In the genomic region with DNA sequence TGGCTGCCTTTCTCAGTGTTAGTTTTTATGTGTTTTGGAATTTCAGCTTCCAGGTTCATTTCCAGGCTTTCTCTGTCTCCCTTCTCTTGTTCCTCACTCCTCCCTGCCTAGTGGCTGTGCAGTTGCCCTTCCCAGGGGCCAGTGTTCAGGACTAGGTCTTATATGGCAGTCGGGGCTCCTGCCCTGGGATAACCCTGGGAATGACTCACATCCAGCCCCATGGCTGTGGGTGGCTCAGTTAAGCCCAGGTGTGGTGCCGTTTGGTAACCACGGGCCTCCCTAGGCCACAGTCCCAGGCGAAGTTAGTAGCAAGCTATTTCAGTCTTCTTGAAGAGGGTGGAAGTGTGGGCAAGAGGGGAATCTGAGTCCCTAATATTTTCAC, we compare ENCODE assay signal across 10 cellular contexts. TPM values are rescaled to one million over a fixed set of nuclear protein-coding genes. Genes with fewer than 3 reads are reported as not detected.
A peak's percentile ranks its signal among the peaks of the same experiment; 100 is the strongest.
DNase-seq lines count a peak whose midpoint lies in the region; ATAC-seq, FAIRE-seq and TF ChIP-seq lines count a peak whose summit lies in the region.
"Had no signal": no experiment of that assay in that cellular context is flagged by ENCODE, and none has a peak within 500 bp of the region (broad histone marks: within the 10 kb centered on the region; RNA-seq: fewer than 3 reads in every experiment).

No MANE protein-coding gene starts in this region.

- peaks cover 7% of the 10 kb centered on the region for H3K36me3 Mint-ChIP-seq in activated CD4-positive, alpha-beta memory T cell treated with anti-CD3 and anti-CD28 coated beads for 36 hours
- H3K36me3 Mint-ChIP-seq in activated CD4-positive, alpha-beta memory T cell treated with anti-CD3 and anti-CD28 coated beads, Interleukin-2, amount 10 ng/mL, durations not matched to agents 7 days and 5 days (ENCODE audit: low read depth) = peaks cover 21% of the 10 kb centered on the region

- no peak for TF ChIP-seq EP300 in gastroesophageal sphincter (IDR thresholded peaks at IDR 0.05)

- intact Hi-C loops in activated CD4-positive, alpha-beta memory T cell treated with anti-CD3 and anti-CD28 coated beads for 36 hours (cut with micrococcal nuclease) = no loop called here
- intact Hi-C loops in Panc1 (cut with micrococcal nuclease; ENCODE audit: unreplicated experiment) = no loop called here
- intact Hi-C loops in endothelial cell of umbilical vein (cut with micrococcal nuclease) = loop anchor here (5.0 kb wide), 1 partner anchor 300 kb away; no protein-coding TSS in a partner anchor

- no peaks in the 10 kb centered on the region for H3K9me3 Mint-ChIP-seq in activated CD4-positive, alpha-beta memory T cell treated with anti-CD3 and anti-CD28 coated beads for 36 hours
- no peaks in the 10 kb centered on the region for H3K9me3 Mint-ChIP-seq in activated CD4-positive, alpha-beta memory T cell treated with anti-CD3 and anti-CD28 coated beads, Interleukin-2, amount 10 ng/mL, durations not matched to agents 7 days and 5 days

- peaks cover 76% of the 10 kb centered on the region for H3K4me1 Mint-ChIP-seq in activated CD4-positive, alpha-beta memory T cell treated with anti-CD3 and anti-CD28 coated beads for 36 hours (ENCODE audit: low read depth)
- peaks cover 63% of the 10 kb centered on the region for H3K4me1 Mint-ChIP-seq in activated CD4-positive, alpha-beta memory T cell treated with anti-CD3 and anti-CD28 coated beads, Interleukin-2, amount 10 ng/mL, durations not matched to agents 7 days and 5 days

- no peaks in the 10 kb centered on the region for H3K27me3 ChIP-seq in Panc1 (ENCODE audit: control insufficient read depth, insufficient read depth, low read length)
- no peaks in the 10 kb centered on the region for H3K27me3 ChIP-seq in endothelial cell of umbilical vein (ENCODE audit: control insufficient read depth in 2 of 2, insufficient read depth in 2 of 2, low read length in 2 of 2)
- no peaks in the 10 kb centered on the region for H3K27me3 ChIP-seq in skeletal muscle tissue (ENCODE audit: control insufficient read depth in 3 of 3, insufficient read depth in 3 of 3, low read length in 3 of 3)
- H3K27me3 ChIP-seq in gastroesophageal sphincter = no peaks in the 10 kb centered on the region
- H3K27me3 ChIP-seq: upper lobe of left lung had no signal

- no peaks in the 10 kb centered on the region for H3K9me3 ChIP-seq in Panc1 (ENCODE audit: control insufficient read depth, insufficient read depth, low read depth, low read length)
- H3K9me3 ChIP-seq in endothelial cell of umbilical vein (replicated peaks; ENCODE audit: control insufficient read depth, insufficient read depth, low read length) = no peaks in the 10 kb centered on the region
- no peaks in the 10 kb centered on the region for H3K9me3 ChIP-seq in skeletal muscle tissue (ENCODE audit: control insufficient read depth in 3 of 3, low read length in 3 of 3)
- no peaks in the 10 kb centered on the region for H3K9me3 ChIP-seq in gastroesophageal sphincter
- H3K9me3 ChIP-seq: SK-N-SH, upper lobe of left lung had no signal

- H3K4me3 Mint-ChIP-seq in activated CD4-positive, alpha-beta memory T cell treated with anti-CD3 and anti-CD28 coated beads for 36 hours = no peak overlapping the region
- H3K4me3 Mint-ChIP-seq in activated CD4-positive, alpha-beta memory T cell treated with anti-CD3 and anti-CD28 coated beads, Interleukin-2, amount 10 ng/mL, durations not matched to agents 7 days and 5 days = no peak overlapping the region

- no peaks in the 10 kb centered on the region for H3K79me2 ChIP-seq in endothelial cell of umbilical vein (ENCODE audit: control insufficient read depth, insufficient read depth, low read length)

- H3K27me3 Mint-ChIP-seq in activated CD4-positive, alpha-beta memory T cell treated with anti-CD3 and anti-CD28 coated beads for 36 hours = no peaks in the 10 kb centered on the region
- H3K27me3 Mint-ChIP-seq in activated CD4-positive, alpha-beta memory T cell treated with anti-CD3 and anti-CD28 coated beads, Interleukin-2, amount 10 ng/mL, durations not matched to agents 7 days and 5 days = no peaks in the 10 kb centered on the region

- ATAC-seq in Panc1 (peak; percentile 29; the same call in 1 of the 2 replicates), GM21717 (IDR thresholded peaks at IDR 0.05; ENCODE audit: unreplicated experiment) (no peak), gastroesophageal sphincter (no peak), GM18907 (IDR thresholded peaks at IDR 0.05; ENCODE audit: unreplicated experiment) (no peak)

- H3K4me2 ChIP-seq in endothelial cell of umbilical vein (ENCODE audit: insufficient read depth, low read length) = no peak overlapping the region
- H3K4me2 ChIP-seq: SK-N-SH had no signal

- TF ChIP-seq CTCF in Panc1 (IDR thresholded peaks at IDR 0.05) (no peak), endothelial cell of umbilical vein (IDR thresholded peaks at IDR 0.05; ENCODE audit: extremely low read depth in 1 of 2, insufficient read depth in 1 of 2, low read depth in 1 of 2, low read length in 2 of 2) (no peak), gastroesophageal sphincter (IDR thresholded peaks at IDR 0.05) (no peak)

- H3K9ac ChIP-seq in endothelial cell of umbilical vein (replicated peaks; ENCODE audit: extremely low read depth, insufficient read depth, low read length) = no peak overlapping the region
- H3K9ac ChIP-seq in skeletal muscle tissue (ENCODE audit: low read depth in 1 of 3, low read length in 3 of 3) = no peak overlapping the region
- H3K9ac ChIP-seq: SK-N-SH had no signal

- CTCF ChIA-PET in activated CD4-positive, alpha-beta memory T cell treated with anti-CD3 and anti-CD28 coated beads for 36 hours (lab: Charles Lee) = interaction anchor here (0.6 to 5.6 kb wide), 13 partner anchors 7 to 260 kb away, joined by 3 to 63 read pairs (median 10); partner anchors contain the start of genes GTF2H4, IER3 and VARS2
- CTCF ChIA-PET in activated CD4-positive, alpha-beta memory T cell treated with anti-CD3 and anti-CD28 coated beads, Interleukin-2, amount 10 ng/mL, durations not matched to agents 7 days and 5 days (lab: Charles Lee) = interaction anchor here (0.8 to 5.9 kb wide), 9 partner anchors 9 to 285 kb away, joined by 3 to 82 read pairs (median 5); partner anchors contain the start of gene VARS2
- CTCF ChIA-PET in Panc1 (lab: Charles Lee) (interaction anchor here (0.6 to 1.1 kb wide), 3 partner anchors 14 to 82 kb away, joined by 3 to 4 read pairs (median 3); partner anchors contain the start of gene IER3), endothelial cell of umbilical vein (lab: Charles Lee) (interaction anchor here (0.5 to 5.7 kb wide), 18 partner anchors 12 to 260 kb away, joined by 3 to 72 read pairs (median 4); partner anchors contain the start of genes GTF2H4, IER3 and VARS2)

- H3K36me3 ChIP-seq in Panc1 (ENCODE audit: control insufficient read depth, insufficient read depth, low read length) (no peaks in the 10 kb centered on the region), endothelial cell of umbilical vein (ENCODE audit: control insufficient read depth in 2 of 2, extremely low read depth in 1 of 2, insufficient read depth in 2 of 2, low read length in 2 of 2) (no peaks in the 10 kb centered on the region), skeletal muscle tissue (ENCODE audit: control insufficient read depth in 3 of 3, insufficient read depth in 3 of 3, low read length in 3 of 3) (no peaks in the 10 kb centered on the region), gastroesophageal sphincter (no peaks in the 10 kb centered on the region)
- H3K36me3 ChIP-seq: upper lobe of left lung had no signal

- peak overlapping the region; percentile 73 for H3K27ac ChIP-seq in Panc1 (ENCODE audit: low read length)
- H3K27ac ChIP-seq in endothelial cell of umbilical vein (ENCODE audit: insufficient read depth, low read depth, low read length) = no peak overlapping the region
- peak overlapping the region; percentile 93 for H3K27ac ChIP-seq in skeletal muscle tissue (ENCODE audit: low read depth, low read length)
- no peak overlapping the region for H3K27ac ChIP-seq in gastroesophageal sphincter
- H3K27ac ChIP-seq: upper lobe of left lung had no signal

- H2AFZ ChIP-seq in endothelial cell of umbilical vein (ENCODE audit: low read depth, low read length) = peak overlapping the region; percentile 59

- BruUV-seq in Panc1 (replicated peaks; lab: Mats Ljungman, UMichigan) (no TSS peak), endothelial cell of umbilical vein (replicated peaks; lab: Mats Ljungman, UMichigan) (no TSS peak)

- no peaks in the 10 kb centered on the region for H3K9me1 ChIP-seq in endothelial cell of umbilical vein (replicated peaks; ENCODE audit: control insufficient read depth, extremely low read depth, insufficient read depth, low read length)

- in situ Hi-C loops in Panc1 (cut with HindIII; ENCODE audit: low pct_unique_long_range_greater_than_20kb, low sequenced_read_pairs) = no loop called here

- H3K27ac Mint-ChIP-seq in activated CD4-positive, alpha-beta memory T cell treated with anti-CD3 and anti-CD28 coated beads for 36 hours = peak overlapping the region; percentile 96
- no peak overlapping the region for H3K27ac Mint-ChIP-seq in activated CD4-positive, alpha-beta memory T cell treated with anti-CD3 and anti-CD28 coated beads, Interleukin-2, amount 10 ng/mL, durations not matched to agents 7 days and 5 days

- FAIRE-seq in endothelial cell of umbilical vein (lab: Jason Lieb, UNC) = no peak

- TF ChIP-seq POLR2A in endothelial cell of umbilical vein (IDR thresholded peaks at IDR 0.05; ENCODE audit: low read depth, low read length) = no peak
- no peak for TF ChIP-seq POLR2A in gastroesophageal sphincter (IDR thresholded peaks at IDR 0.05)

- POLR2A ChIA-PET in activated CD4-positive, alpha-beta memory T cell treated with anti-CD3 and anti-CD28 coated beads for 36 hours (lab: Charles Lee) = interaction anchor here (0.7 to 2.2 kb wide), 4 partner anchors 7 to 90 kb away, joined by 3 to 10 read pairs (median 6); partner anchors contain the start of gene VARS2
- POLR2A ChIA-PET in activated CD4-positive, alpha-beta memory T cell treated with anti-CD3 and anti-CD28 coated beads, Interleukin-2, amount 10 ng/mL, durations not matched to agents 7 days and 5 days (lab: Charles Lee) = interaction anchor here (1.0 kb wide), 1 partner anchor 209 kb away, joined by 3 read pairs; the partner anchor contains the start of gene MRPS18B
- POLR2A ChIA-PET in Panc1 (lab: Charles Lee) = no interaction called here
- POLR2A ChIA-PET in endothelial cell of umbilical vein (lab: Charles Lee) = interaction anchor here (1.1 kb wide), 1 partner anchor 78 kb away, joined by 4 read pairs; no protein-coding TSS in a partner anchor

- H3K4me3 ChIP-seq in Panc1 (ENCODE audit: low read depth in 2 of 2, low read length in 2 of 2) = no peak overlapping the region
- no peak overlapping the region for H3K4me3 ChIP-seq in endothelial cell of umbilical vein (replicated peaks in 1 of 3; ENCODE audit: insufficient read depth in 1 of 3, low read depth in 1 of 3, low read length in 3 of 3)
- no peak overlapping the region for H3K4me3 ChIP-seq in skeletal muscle tissue (ENCODE audit: low read length in 3 of 3)
- H3K4me3 ChIP-seq in gastroesophageal sphincter = no peak overlapping the region
- H3K4me3 ChIP-seq: upper lobe of left lung had no signal

- DNase-seq in activated CD4-positive, alpha-beta memory T cell treated with anti-CD3 and anti-CD28 coated beads for 36 hours = peak; percentile 58
- no peak for DNase-seq in activated CD4-positive, alpha-beta memory T cell treated with anti-CD3 and anti-CD28 coated beads, Interleukin-2, amount 10 ng/mL, durations not matched to agents 7 days and 5 days
- DNase-seq in Panc1 (ENCODE audit: low read depth, low spot score) = no peak
- DNase-seq in endothelial cell of umbilical vein (ENCODE audit: low read depth, low spot score) = peak; percentile 36
- DNase-seq: SK-N-SH had no signal

- H3K4me1 ChIP-seq in Panc1 (ENCODE audit: control insufficient read depth, insufficient read depth, low read length) = peaks cover 41% of the 10 kb centered on the region
- H3K4me1 ChIP-seq in endothelial cell of umbilical vein (ENCODE audit: control insufficient read depth, extremely low read depth, insufficient read depth, low read length) = peaks cover 19% of the 10 kb centered on the region
- peaks cover 28 to 37% (median 35%) of the 10 kb centered on the region in 3 donors for H3K4me1 ChIP-seq in skeletal muscle tissue (ENCODE audit: control insufficient read depth in 3 of 3, insufficient read depth in 3 of 3, low read length in 3 of 3)
- peaks cover 0 to 45% (median 12%) of the 10 kb centered on the region in 3 donors for H3K4me1 ChIP-seq in gastroesophageal sphincter

- H4K20me1 ChIP-seq in endothelial cell of umbilical vein (replicated peaks; ENCODE audit: control insufficient read depth, extremely low read depth, insufficient read depth, low read length) = no peaks in the 10 kb centered on the region

- 33% methylated on average over 2 to 3 of the region's 4 CpGs for WGBS in gastroesophageal sphincter (ENCODE audit: low coverage in 1 of 2), 2 donors

- dilution Hi-C loops in endothelial cell of umbilical vein (cut with MboI; ENCODE audit: extremely low pct_ligation_motif_present, low sequenced_read_pairs) = no loop called here

RNA-seq across cellular contexts. Expression of gene DDR1, which starts 57.4 kb away (rescaled TPM):
- 1 to 10 TPM; 8.1 to 8.7 TPM for total RNA-seq in activated CD4-positive, alpha-beta memory T cell treated with anti-CD3 and anti-CD28 coated beads for 36 hours
- total RNA-seq in activated CD4-positive, alpha-beta memory T cell treated with anti-CD3 and anti-CD28 coated beads, Interleukin-2, amount 10 ng/mL, durations not matched to agents 7 days and 5 days = 1 to 10 TPM; 1.8 to 3.2 TPM
- total RNA-seq in Panc1 (2021; ENCODE audit: unreplicated experiment) (95.2 TPM), endothelial cell of umbilical vein (17.7 and 22.9 TPM in 2 replicates), skeletal muscle tissue (40.7 TPM), gastroesophageal sphincter (10 to 100 TPM; 25.4 to 40.4 (median 30.9) TPM)
- polyA plus RNA-seq in Panc1 (2012; ENCODE audit: insufficient read length) = 139 TPM
- 8.8 and 10.6 TPM in 2 replicates for polyA plus RNA-seq in endothelial cell of umbilical vein
- 4.9 and 6.8 TPM in 2 replicates for polyA plus RNA-seq in endothelial cell of umbilical vein (2011; cell fraction: cytosol; rRNA removed)
- 19.8 and 24.8 TPM in 2 replicates for polyA plus RNA-seq in endothelial cell of umbilical vein (2011; cell fraction: nucleus; rRNA removed)
- 8.8 and 14.7 TPM in 2 replicates for polyA plus RNA-seq in endothelial cell of umbilical vein (2012)
- 14.7 and 20.9 TPM in 2 replicates for polyA minus RNA-seq in endothelial cell of umbilical vein
- 31.4 TPM for polyA minus RNA-seq in endothelial cell of umbilical vein (2011; cell fraction: cytosol; rRNA and poly(A)+ RNA removed)
- 7.0 and 10.5 TPM in 2 replicates for polyA minus RNA-seq in endothelial cell of umbilical vein (2011; cell fraction: nucleus; rRNA and poly(A)+ RNA removed)

Comparison
In these comparisons a context has a peak if more than half of its experiments do, and no peak if none do; other contexts are left out.
1. DNase-seq: peak in activated CD4-positive, alpha-beta memory T cell treated with anti-CD3 and anti-CD28 coated beads for 36 hours (single experiment) and endothelial cell of umbilical vein (single experiment); none in activated CD4-positive, alpha-beta memory T cell treated with anti-CD3 and anti-CD28 coated beads, Interleukin-2, amount 10 ng/mL, durations not matched to agents 7 days and 5 days (single experiment) and Panc1 (single experiment).
2. H3K27ac ChIP-seq: peak in Panc1 (single experiment) and skeletal muscle tissue (single experiment); none in endothelial cell of umbilical vein (single experiment) and gastroesophageal sphincter (0 of 4).